ENCODE assay signal across 1 cellular context in the genomic region with DNA sequence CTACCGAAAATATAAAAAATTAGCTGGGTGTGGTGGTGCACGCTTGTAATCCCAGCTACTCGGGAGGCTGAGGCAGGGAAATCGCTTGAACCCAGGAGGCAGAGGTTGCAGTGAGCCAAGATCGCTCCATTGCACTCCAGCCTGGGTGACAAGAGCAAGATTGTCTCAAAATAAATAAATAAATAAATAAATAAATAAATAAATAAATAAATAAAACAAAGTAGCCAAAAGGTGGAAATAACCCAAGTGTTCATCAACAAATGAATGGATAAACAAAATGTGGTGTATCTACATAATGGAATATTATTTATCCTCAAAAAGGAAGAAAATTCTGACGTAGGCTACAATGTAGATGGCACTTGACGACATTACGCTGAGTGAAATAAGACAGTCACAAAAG. TPM values are rescaled to one million over a fixed set of nuclear protein-coding genes. Genes with fewer than 3 reads are reported as not detected.
"Had no signal": no experiment of that assay in that cellular context is flagged by ENCODE, and none has a peak within 500 bp of the region (broad histone marks: within the 10 kb centered on the region; RNA-seq: fewer than 3 reads in every experiment).

No MANE protein-coding gene starts in this region.

RNA-seq across cellular contexts. Expression of gene TRIM67, which starts 29.3 kb away (rescaled TPM):
- polyA plus RNA-seq: cardiac muscle cell had no signal
